ENCODE assay signal across 18 cellular contexts in the genomic region with DNA sequence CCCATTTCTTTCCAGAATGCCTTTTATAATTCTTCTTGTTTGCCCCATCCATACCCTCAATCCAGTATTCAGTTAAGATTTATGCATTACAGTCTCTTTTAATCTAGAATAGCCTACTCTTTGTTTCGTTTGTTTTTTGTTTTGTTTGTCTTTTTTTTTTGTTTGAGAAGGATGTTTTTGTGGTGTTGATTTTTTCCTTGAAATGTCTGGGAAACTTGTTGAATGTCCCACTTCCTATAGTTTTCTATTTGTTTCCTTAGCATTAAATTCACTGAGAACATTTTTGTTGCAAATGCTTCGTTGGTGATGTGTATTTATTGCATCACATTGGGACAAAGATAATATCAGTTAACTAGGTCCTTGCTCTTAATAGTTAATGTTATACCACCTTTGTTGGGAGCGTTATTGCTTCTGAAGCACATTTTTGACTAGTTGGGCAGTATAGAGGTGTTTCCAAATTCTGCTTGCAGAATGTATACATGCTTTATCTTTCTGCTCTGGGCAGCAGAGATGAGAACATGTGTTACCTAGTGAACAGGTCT. TPM values are rescaled to one million over a fixed set of nuclear protein-coding genes. Genes with fewer than 3 reads are reported as not detected.
DNase-seq lines count a peak whose midpoint lies in the region; ATAC-seq and TF ChIP-seq lines count a peak whose summit lies in the region.
"Had no signal": no experiment of that assay in that cellular context is flagged by ENCODE, and none has a peak within 500 bp of the region (broad histone marks: within the 10 kb centered on the region; RNA-seq: fewer than 3 reads in every experiment).

No MANE protein-coding gene starts in this region.

- peaks cover 32% of the 10 kb centered on the region for H3K4me1 ChIP-seq in psoas muscle
- H3K4me1 ChIP-seq in left ventricle myocardium inferior: peaks cover 30% of the 10 kb centered on the region

- H3K4me3 ChIP-seq in psoas muscle: no peak overlapping the region
- H3K4me3 ChIP-seq in left ventricle myocardium inferior: no peak overlapping the region
- no peak overlapping the region for H3K4me3 ChIP-seq in WERI-Rb-1 (ENCODE audit: low read depth, low read length)
- H3K4me3 ChIP-seq: MG63, PC-9 had no signal

- CTCF ChIA-PET in WTC11 (lab: Charles Lee): interaction anchor here (1.3 kb wide), 1 partner anchor 29 kb away, joined by 5 read pairs; a partner anchor contains a TSS

- H3K27me3 ChIP-seq in psoas muscle (ENCODE audit: insufficient read depth in 3 of 3, low read length in 2 of 3): no peaks in the 10 kb centered on the region
- no peaks in the 10 kb centered on the region for H3K27me3 ChIP-seq in left ventricle myocardium inferior (ENCODE audit: low read depth)
- H3K27me3 ChIP-seq in WERI-Rb-1 (ENCODE audit: insufficient read depth, low read depth, severe bottlenecking): no peaks in the 10 kb centered on the region
- H3K27me3 ChIP-seq: MG63 had no signal

- peak overlapping the region; percentile 61 for H3K27ac Mint-ChIP-seq in activated naive CD8-positive, alpha-beta T cell
- H3K27ac Mint-ChIP-seq in activated naive CD8-positive, alpha-beta T cell treated with anti-CD3 and anti-CD28 coated beads for 36 hours: no peak overlapping the region
- H3K27ac Mint-ChIP-seq in WTC11: peak overlapping the region; percentile 53; the same call in 1 of the 2 replicates

- H3K27me3 Mint-ChIP-seq in activated naive CD8-positive, alpha-beta T cell: no peaks in the 10 kb centered on the region
- no peaks in the 10 kb centered on the region for H3K27me3 Mint-ChIP-seq in activated naive CD8-positive, alpha-beta T cell treated with anti-CD3 and anti-CD28 coated beads for 36 hours
- no peaks in the 10 kb centered on the region for H3K27me3 Mint-ChIP-seq in WTC11 (ENCODE audit: low read depth)

- POLR2A ChIA-PET in WTC11 (lab: Charles Lee): interaction anchor here (1.1 kb wide), 1 partner anchor 29 kb away, joined by 3 read pairs; a partner anchor contains a TSS

- H3K4me1 Mint-ChIP-seq in activated naive CD8-positive, alpha-beta T cell (ENCODE audit: low read depth): peaks cover 52% of the 10 kb centered on the region
- peaks cover 23% of the 10 kb centered on the region for H3K4me1 Mint-ChIP-seq in activated naive CD8-positive, alpha-beta T cell treated with anti-CD3 and anti-CD28 coated beads for 36 hours
- no peaks in the 10 kb centered on the region for H3K4me1 Mint-ChIP-seq in WTC11

- TF ChIP-seq CTCF in WTC11 (IDR thresholded peaks at IDR 0.05) (no peak), psoas muscle (IDR thresholded peaks at IDR 0.05) (no peak), left ventricle myocardium inferior (IDR thresholded peaks at IDR 0.05; ENCODE audit: borderline replicate concordance) (no peak), WERI-Rb-1 (IDR thresholded peaks at IDR 0.05; ENCODE audit: low read depth, low read length) (no peak)

- intact Hi-C loops in psoas muscle (cut with DNase I) (no loop called here), left ventricle myocardium inferior (cut with micrococcal nuclease) (no loop called here)

- H3K4me3 Mint-ChIP-seq in activated naive CD8-positive, alpha-beta T cell: no peak overlapping the region
- H3K4me3 Mint-ChIP-seq in activated naive CD8-positive, alpha-beta T cell treated with anti-CD3 and anti-CD28 coated beads for 36 hours: no peak overlapping the region
- H3K4me3 Mint-ChIP-seq in WTC11: no peak overlapping the region

- H3K27ac ChIP-seq in psoas muscle (peak overlapping the region; percentile 83), left ventricle myocardium inferior (replicated peaks) (no peak overlapping the region), WERI-Rb-1 (no peak overlapping the region)
- H3K27ac ChIP-seq: PC-9 had no signal

- H3K36me3 ChIP-seq in psoas muscle (ENCODE audit: insufficient read depth in 1 of 2, low read depth in 1 of 2) (peaks cover 12 to 80% of the 10 kb centered on the region in 2 donors), left ventricle myocardium inferior (peaks cover 84% of the 10 kb centered on the region), WERI-Rb-1 (peaks cover 94% of the 10 kb centered on the region)

- no peaks in the 10 kb centered on the region for H3K9me3 ChIP-seq in psoas muscle
- no peaks in the 10 kb centered on the region for H3K9me3 ChIP-seq in left ventricle myocardium inferior (replicated peaks)
- H3K9me3 ChIP-seq in WERI-Rb-1 (ENCODE audit: severe bottlenecking): no peaks in the 10 kb centered on the region
- H3K9me3 ChIP-seq: MG63 had no signal

- WGBS in psoas muscle, 3 donors: 86 to 91% (median 86%) methylated on average over 3 of the region's 3 CpGs

- no peak for DNase-seq in activated naive CD8-positive, alpha-beta T cell treated with anti-CD3 and anti-CD28 coated beads for 36 hours
- DNase-seq in WTC11 (ENCODE audit: low spot score) (no peak), left lobe of liver (ENCODE audit: low spot score) (no peak), psoas muscle (no peak), left ventricle myocardium inferior (no peak), NCI-H748 treated with DMSO at 0.1 percent for 48 hours (lab: John Stamatoyannopoulos, UW) (no peak), WERI-Rb-1 (no peak)
- DNase-seq: KG1, MG63, NCI-H1105 treated with DMSO at 0.1 percent for 48 hours, NCI-H146, NCI-H2029, NCI-H446, NCI-H524 treated with DMSO at 0.1 percent for 48 hours, NCI-H82, PC-9, Right ventricle myocardium superior had no signal

- no peaks in the 10 kb centered on the region for H3K9me3 Mint-ChIP-seq in activated naive CD8-positive, alpha-beta T cell (ENCODE audit: low read depth)
- no peaks in the 10 kb centered on the region for H3K9me3 Mint-ChIP-seq in activated naive CD8-positive, alpha-beta T cell treated with anti-CD3 and anti-CD28 coated beads for 36 hours
- no peaks in the 10 kb centered on the region for H3K9me3 Mint-ChIP-seq in WTC11

- peaks cover 21% of the 10 kb centered on the region for H3K36me3 Mint-ChIP-seq in activated naive CD8-positive, alpha-beta T cell
- peaks cover 38% of the 10 kb centered on the region for H3K36me3 Mint-ChIP-seq in activated naive CD8-positive, alpha-beta T cell treated with anti-CD3 and anti-CD28 coated beads for 36 hours
- H3K36me3 Mint-ChIP-seq in WTC11: peaks cover 57% of the 10 kb centered on the region

- no peak for ATAC-seq in WTC11
- peak; percentile 44 for ATAC-seq in left lobe of liver
- no peak for ATAC-seq in psoas muscle

TF ChIP-seq in WTC11, 78 proteins besides CTCF, POLR2A, EP300 and RAD21 (continues in another document):
- no peak for TF ChIP-seq ZBTB21 (CRISPR knock-in tag; IDR thresholded peaks at IDR 0.05; ENCODE audit: borderline replicate concordance)
- TF ChIP-seq NFE2L1 (CRISPR knock-in tag; IDR thresholded peaks at IDR 0.05): no peak
- TF ChIP-seq, protein P1, sequence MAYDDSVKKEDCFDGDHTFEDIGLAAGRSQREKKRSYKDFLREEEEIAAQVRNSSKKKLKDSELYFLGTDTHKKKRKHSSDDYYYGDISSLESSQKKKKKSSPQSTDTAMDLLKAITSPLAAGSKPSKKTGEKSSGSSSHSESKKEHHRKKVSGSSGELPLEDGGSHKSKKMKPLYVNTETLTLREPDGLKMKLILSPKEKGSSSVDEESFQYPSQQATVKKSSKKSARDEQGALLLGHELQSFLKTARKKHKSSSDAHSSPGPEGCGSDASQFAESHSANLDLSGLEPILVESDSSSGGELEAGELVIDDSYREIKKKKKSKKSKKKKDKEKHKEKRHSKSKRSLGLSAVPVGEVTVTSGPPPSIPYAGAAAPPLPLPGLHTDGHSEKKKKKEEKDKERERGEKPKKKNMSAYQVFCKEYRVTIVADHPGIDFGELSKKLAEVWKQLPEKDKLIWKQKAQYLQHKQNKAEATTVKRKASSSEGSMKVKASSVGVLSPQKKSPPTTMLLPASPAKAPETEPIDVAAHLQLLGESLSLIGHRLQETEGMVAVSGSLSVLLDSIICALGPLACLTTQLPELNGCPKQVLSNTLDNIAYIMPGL (CRISPR knock-in tag; IDR thresholded peaks at IDR 0.05): no peak
- TF ChIP-seq SP1 (CRISPR knock-in tag; conservative IDR thresholded peaks at IDR 0.05): no peak
- TF ChIP-seq TCF7 (CRISPR knock-in tag; IDR thresholded peaks at IDR 0.05; ENCODE audit: low read depth): no peak
- no peak for TF ChIP-seq ZNF232 (CRISPR knock-in tag; IDR thresholded peaks at IDR 0.05)
- TF ChIP-seq ESRRA (CRISPR knock-in tag; IDR thresholded peaks at IDR 0.05; ENCODE audit: borderline replicate concordance): no peak
- TF ChIP-seq JAZF1 (CRISPR knock-in tag; IDR thresholded peaks at IDR 0.05): no peak
- TF ChIP-seq NR3C1 (CRISPR knock-in tag; conservative IDR thresholded peaks at IDR 0.05; ENCODE audit: low read depth): no peak
- TF ChIP-seq, protein P2, sequence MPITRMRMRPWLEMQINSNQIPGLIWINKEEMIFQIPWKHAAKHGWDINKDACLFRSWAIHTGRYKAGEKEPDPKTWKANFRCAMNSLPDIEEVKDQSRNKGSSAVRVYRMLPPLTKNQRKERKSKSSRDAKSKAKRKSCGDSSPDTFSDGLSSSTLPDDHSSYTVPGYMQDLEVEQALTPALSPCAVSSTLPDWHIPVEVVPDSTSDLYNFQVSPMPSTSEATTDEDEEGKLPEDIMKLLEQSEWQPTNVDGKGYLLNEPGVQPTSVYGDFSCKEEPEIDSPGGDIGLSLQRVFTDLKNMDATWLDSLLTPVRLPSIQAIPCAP (CRISPR knock-in tag; IDR thresholded peaks at IDR 0.05): no peak

RNA-seq across cellular contexts. Expression of a gene that starts 28.9 kb away (rescaled TPM):
- 10 to 100 TPM; 65.5 to 68.2 TPM for total RNA-seq in activated naive CD8-positive, alpha-beta T cell treated with anti-CD3 and anti-CD28 coated beads for 36 hours
- total RNA-seq in WTC11 (2021) (109 to 131 TPM (median 128 TPM) in 3 replicates), left lobe of liver (61.9 TPM), psoas muscle (10 to 100 TPM; 62.3 to 73.6 (median 65.4) TPM), left ventricle myocardium inferior (97.1 TPM)
- polyA plus RNA-seq in psoas muscle: 10 to 100 TPM; 50.5 to 58.6 (median 56.3) TPM
